In genomic region chr6:35243386-35243958, GRCh38 we compare ENCODE assay signal across 25 cellular contexts. TPM values are rescaled to one million over a fixed set of nuclear protein-coding genes. Genes with fewer than 3 reads are reported as not detected.
A peak's percentile ranks its signal among the peaks of the same experiment; 100 is the strongest.
DNase-seq lines count a peak whose midpoint lies in the region; ATAC-seq and TF ChIP-seq lines count a peak whose summit lies in the region.
"Had no signal": no experiment of that assay in that cellular context is flagged by ENCODE, and none has a peak within 500 bp of the region (broad histone marks: within the 10 kb centered on the region; RNA-seq: fewer than 3 reads in every experiment).

No MANE protein-coding gene starts in this region.

- H3K4me3 ChIP-seq in HEK293 (ENCODE audit: low read depth, low read length) (no peak overlapping the region), ascending aorta (no peak overlapping the region), spleen (no peak overlapping the region)
- H3K4me3 ChIP-seq: BLaER1, GM12878 had no signal

- H3K27me3 ChIP-seq in ascending aorta (no peaks in the 10 kb centered on the region), spleen (replicated peaks in 1 of 7) (no peaks in the 10 kb centered on the region)
- H3K27me3 ChIP-seq: BE2C, BLaER1 had no signal

- peaks cover 10% of the 10 kb centered on the region for H3K4me1 Mint-ChIP-seq in activated naive CD8-positive, alpha-beta T cell treated with anti-CD3 and anti-CD28 coated beads, Interleukin-2, amount 50 U/mL, for 24 hours
- H3K4me1 Mint-ChIP-seq in stimulated activated naive B cell treated with anti-CD40 and anti-IgM and Interleukin-4, amounts not matched to agents 10 μg/mL and 1 μg/mL and 100 μg/mL, for 72 hours = peaks cover 13 to 20% of the 10 kb centered on the region in 2 donors

- DNase-seq in ascending aorta (ENCODE audit: low spot score in 2 of 2) (no peak), mesenteric fat pad (ENCODE audit: low spot score) (peak; percentile 73), spleen (peak; percentile 51), NCI-H146 (lab: John Stamatoyannopoulos, UW) (no peak)
- no peak for DNase-seq in activated naive CD8-positive, alpha-beta T cell treated with anti-CD3 and anti-CD28 coated beads, Interleukin-2, amount 50 U/mL, for 24 hours
- no peak for DNase-seq in stimulated activated naive B cell treated with anti-CD40 and anti-IgM and Interleukin-4, amounts not matched to agents 10 μg/mL and 1 μg/mL and 100 μg/mL, for 72 hours
- DNase-seq: 8988T; ACHN; BE2C; C1 segment of cervical spinal cord; CD4-positive, alpha-beta memory T cell; CD4-positive, CD25-positive, alpha-beta regulatory T cell; CD8-positive, alpha-beta memory T cell; COR-L47; DMS 273 treated with DMSO at 0.1 percent for 48 hours; DMS153; DMS53; DMS79; DND-41; EL; GDM1 had no signal

- POLR2A ChIA-PET in HEK293 (lab: Yijun Ruan, JAX) = no interaction called here

- TF ChIP-seq CTCF in HEK293 (tag by site-specific recombination; IDR thresholded peaks at IDR 0.05) (no peak), ascending aorta (IDR thresholded peaks at IDR 0.05) (no peak), spleen (IDR thresholded peaks at IDR 0.05 in 8 of 11, conservative IDR thresholded peaks at IDR 0.05 in 3 of 11) (no peak)

- intact Hi-C loops in ascending aorta (cut with DNase I) = no loop called here
- intact Hi-C loops in spleen (cut with DNase I; ENCODE audit: low total_unique reads) = no loop called here

- no peak for TF ChIP-seq POLR2A in spleen (IDR thresholded peaks at IDR 0.05)

- no peak overlapping the region for H3K27ac Mint-ChIP-seq in activated naive CD8-positive, alpha-beta T cell treated with anti-CD3 and anti-CD28 coated beads, Interleukin-2, amount 50 U/mL, for 24 hours
- no peak overlapping the region for H3K27ac Mint-ChIP-seq in stimulated activated naive B cell treated with anti-CD40 and anti-IgM and Interleukin-4, amounts not matched to agents 10 μg/mL and 1 μg/mL and 100 μg/mL, for 72 hours
- H3K27ac Mint-ChIP-seq: CD14-positive monocyte; CD8-positive, alpha-beta memory T cell had no signal

- CTCF ChIA-PET in HEK293 (lab: Yijun Ruan, JAX) = interaction anchor here (0.6 to 9.4 kb wide), 4 partner anchors 35 to 247 kb away, joined by 3 to 191 read pairs (median 104); partner anchors contain the start of genes SCUBE3 and TCP11

- no peak overlapping the region for H3K27ac ChIP-seq in HEK293 (ENCODE audit: extremely low read depth, low read depth, low read length)
- peak overlapping the region; percentile 36 to 53 for H3K27ac ChIP-seq in ascending aorta
- no peak overlapping the region for H3K27ac ChIP-seq in spleen
- H3K27ac ChIP-seq: BLaER1 had no signal

- H3K36me3 Mint-ChIP-seq in activated naive CD8-positive, alpha-beta T cell treated with anti-CD3 and anti-CD28 coated beads, Interleukin-2, amount 50 U/mL, for 24 hours (ENCODE audit: low read depth) = no peaks in the 10 kb centered on the region
- peaks cover 15 to 27% of the 10 kb centered on the region in 2 donors for H3K36me3 Mint-ChIP-seq in stimulated activated naive B cell treated with anti-CD40 and anti-IgM and Interleukin-4, amounts not matched to agents 10 μg/mL and 1 μg/mL and 100 μg/mL, for 72 hours

- H3K27me3 Mint-ChIP-seq in activated naive CD8-positive, alpha-beta T cell treated with anti-CD3 and anti-CD28 coated beads, Interleukin-2, amount 50 U/mL, for 24 hours = no peaks in the 10 kb centered on the region
- no peaks in the 10 kb centered on the region for H3K27me3 Mint-ChIP-seq in stimulated activated naive B cell treated with anti-CD40 and anti-IgM and Interleukin-4, amounts not matched to agents 10 μg/mL and 1 μg/mL and 100 μg/mL, for 72 hours
- H3K27me3 Mint-ChIP-seq: CD4-positive, alpha-beta memory T cell; CD4-positive, CD25-positive, alpha-beta regulatory T cell had no signal

- H3K9me3 Mint-ChIP-seq in activated naive CD8-positive, alpha-beta T cell treated with anti-CD3 and anti-CD28 coated beads, Interleukin-2, amount 50 U/mL, for 24 hours = no peaks in the 10 kb centered on the region
- no peaks in the 10 kb centered on the region for H3K9me3 Mint-ChIP-seq in stimulated activated naive B cell treated with anti-CD40 and anti-IgM and Interleukin-4, amounts not matched to agents 10 μg/mL and 1 μg/mL and 100 μg/mL, for 72 hours
- H3K9me3 Mint-ChIP-seq: CD14-positive monocyte; CD4-positive, alpha-beta memory T cell; CD4-positive, CD25-positive, alpha-beta regulatory T cell; CD8-positive, alpha-beta memory T cell had no signal

- H3K9me3 ChIP-seq in HEK293 (ENCODE audit: control insufficient read depth, insufficient read depth, low read depth, low read length) (no peaks in the 10 kb centered on the region), ascending aorta (no peaks in the 10 kb centered on the region), spleen (no peaks in the 10 kb centered on the region)
- H3K9me3 ChIP-seq: BE2C, BLaER1 had no signal

- no peak overlapping the region for H3K4me3 Mint-ChIP-seq in activated naive CD8-positive, alpha-beta T cell treated with anti-CD3 and anti-CD28 coated beads, Interleukin-2, amount 50 U/mL, for 24 hours
- no peak overlapping the region for H3K4me3 Mint-ChIP-seq in stimulated activated naive B cell treated with anti-CD40 and anti-IgM and Interleukin-4, amounts not matched to agents 10 μg/mL and 1 μg/mL and 100 μg/mL, for 72 hours
- H3K4me3 Mint-ChIP-seq: CD14-positive monocyte; CD4-positive, alpha-beta memory T cell; CD4-positive, CD25-positive, alpha-beta regulatory T cell had no signal

- no peak for ATAC-seq in activated naive CD8-positive, alpha-beta T cell treated with anti-CD3 and anti-CD28 coated beads, Interleukin-2, amount 50 U/mL, for 24 hours
- no peak for ATAC-seq in stimulated activated naive B cell treated with anti-CD40 and anti-IgM and Interleukin-4, amounts not matched to agents 10 μg/mL and 1 μg/mL and 100 μg/mL, for 72 hours (replicated peaks)
- ATAC-seq: GM12878 had no signal

- WGBS in spleen, 5 donors = 86 to 92% (median 90%) methylated on average over 17 of the region's 17 CpGs

- H3K36me3 ChIP-seq in HEK293 (ENCODE audit: control insufficient read depth in 2 of 2, insufficient read depth in 1 of 2, low read length in 2 of 2) (peaks cover 5 to 55% of the 10 kb centered on the region in 2 experiments; a peak in 2 of 3 replicates), ascending aorta (peaks cover 54 to 58% of the 10 kb centered on the region in 2 donors), spleen (peaks cover 0 to 40% (median 3%) of the 10 kb centered on the region in 6 donors)

- H3K4me1 ChIP-seq in HEK293 (ENCODE audit: control insufficient read depth, insufficient read depth, low read length) (no peaks in the 10 kb centered on the region), ascending aorta (peaks cover 8 to 17% of the 10 kb centered on the region in 2 donors), spleen (peaks cover 0 to 14% (median 3%) of the 10 kb centered on the region in 6 donors)

TF ChIP-seq in HEK293, 187 proteins besides CTCF, POLR2A, EP300 and RAD21:
- TF ChIP-seq ZNF596 (tag by site-specific recombination; IDR thresholded peaks at IDR 0.05) (no peak), HIC1 (tag by site-specific recombination; IDR thresholded peaks at IDR 0.05) (peak; percentile 38; the same call in 1 of the 2 replicates)

RNA-seq across cellular contexts. Expression of gene ZNF76, which starts 16.1 kb away (rescaled TPM):
- total RNA-seq in ascending aorta (55.7 TPM), mesenteric fat pad (24.5 TPM), spleen (10 to 100 TPM; 51.6 to 80.0 (median 60.9) TPM)
- polyA plus RNA-seq in spleen = 10 to 100 TPM; 25.6 to 54.9 (median 40.9) TPM

RNA-seq across cellular contexts. Expression of gene SCUBE3, which starts 29.7 kb away (rescaled TPM):
- total RNA-seq in ascending aorta (29.5 TPM), mesenteric fat pad (0.22 TPM), spleen (under 1 TPM in 6 of 7 donors, not detected in 1; 0.09 to 0.43 (median 0.23) TPM)
- under 1 TPM; 0.03 to 0.04 (median 0.03) TPM for polyA plus RNA-seq in spleen
- total RNA-seq: CD4-positive, alpha-beta memory T cell; CD4-positive, CD25-positive, alpha-beta regulatory T cell had no signal
- polyA plus RNA-seq: CD14-positive monocyte had no signal

RNA-seq across cellular contexts. Expression of gene DEF6, which starts 54.1 kb away (rescaled TPM):
- total RNA-seq in ascending aorta = 20.1 TPM
- 7.8 TPM for total RNA-seq in mesenteric fat pad
- 10 to 100 TPM; 57.9 to 89.0 (median 72.1) TPM for total RNA-seq in spleen
- 100 to 1,000 TPM in 1 of 3 donors, 10 to 100 TPM in 2; 63.2 to 132 (median 74.3) TPM for polyA plus RNA-seq in spleen

Comparison
In these comparisons a context has a peak if more than half of its experiments do, and no peak if none do; other contexts are left out.
1. H3K27ac ChIP-seq: peak in ascending aorta (2 of 2); none in HEK293 (single experiment) and spleen (0 of 8).
2. DNase-seq: peak in mesenteric fat pad (single experiment) and spleen (single experiment); none in ascending aorta (0 of 2), NCI-H146 (single experiment), activated naive CD8-positive, alpha-beta T cell treated with anti-CD3 and anti-CD28 coated beads, Interleukin-2, amount 50 U/mL, for 24 hours (single experiment) and stimulated activated naive B cell treated with anti-CD40 and anti-IgM and Interleukin-4, amounts not matched to agents 10 μg/mL and 1 μg/mL and 100 μg/mL, for 72 hours (single experiment).
3. RNA of gene SCUBE3, which starts 29.7 kb away (total RNA-seq): 29.5 TPM in ascending aorta (single experiment); 0.22 TPM in mesenteric fat pad (single experiment) and 0.09 to 0.43 TPM in spleen; every median in the first group is over 10 times any median in the second.